Comparison of ENCODE assay signal across 21 cellular contexts in the genomic region with DNA sequence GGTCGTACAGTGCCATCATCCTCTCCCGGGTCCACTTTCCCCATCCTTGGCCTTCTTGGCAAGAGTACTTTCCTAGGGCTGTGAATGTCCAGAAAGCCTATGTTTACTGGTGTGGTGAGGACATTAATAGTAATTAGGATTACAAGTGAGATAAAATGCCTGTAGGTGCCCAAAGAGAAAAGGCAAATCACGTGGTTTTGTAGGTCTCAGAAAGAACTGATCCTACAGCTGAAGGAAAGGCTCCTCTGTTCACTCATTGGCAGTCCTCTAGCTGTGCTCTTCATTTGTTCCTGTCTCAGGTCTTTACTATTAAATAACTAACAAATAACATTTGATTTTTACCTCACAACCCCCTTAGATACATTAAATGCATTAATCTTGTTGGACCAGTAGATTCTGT.
"Had no signal": no experiment of that assay in that cellular context is flagged by ENCODE, and none has a peak within 500 bp of the region (broad histone marks: within the 10 kb centered on the region; RNA-seq: fewer than 3 reads in every experiment).

No MANE protein-coding gene starts in this region.

- H3K36me3 ChIP-seq: MG63 had no signal

- H3K9me3 ChIP-seq: MG63, SK-N-SH had no signal

- H3K4me2 ChIP-seq: SK-N-SH had no signal

- H3K27ac ChIP-seq: RWPE1 had no signal

- H3K36me3 Mint-ChIP-seq: T-cell had no signal

- ATAC-seq: HepG2, Panc1, PC-3, T-cell had no signal

- DNase-seq: Karpas-422, KG1, MG63, NCI-H1092 treated with DMSO at 0.1 percent for 48 hours, NCI-H1436, NCI-H187, NCI-H2029, NCI-H2081 treated with DMSO at 0.1 percent for 48 hours, NCI-H2171, NCI-H226, NCI-H510A, NCI-H524 treated with DMSO at 0.1 percent for 48 hours, NCI-H774, PC-3, SHP77, SK-N-SH, SW 1271, T-cell had no signal

- H3K9me2 ChIP-seq: SK-N-SH had no signal

- H3K27ac Mint-ChIP-seq: T-cell had no signal

- H3K27me3 Mint-ChIP-seq: T-cell had no signal

- H3K4me3 ChIP-seq: MG63 had no signal

- H3K9me3 Mint-ChIP-seq: T-cell had no signal

- H3K9ac ChIP-seq: SK-N-SH had no signal

- H3K27me3 ChIP-seq: MG63 had no signal

- FAIRE-seq: HepG2 had no signal

- H3K4me3 Mint-ChIP-seq: T-cell had no signal
